ENCODE assay signal across 9 cellular contexts in genomic region chr5:5497132-5497748, GRCh38.
A peak's percentile ranks its signal among the peaks of the same experiment; 100 is the strongest.
DNase-seq lines count a peak whose midpoint lies in the region; ATAC-seq, FAIRE-seq and TF ChIP-seq lines count a peak whose summit lies in the region.
"Had no signal": no experiment of that assay in that cellular context is flagged by ENCODE, and none has a peak within 500 bp of the region (broad histone marks: within the 10 kb centered on the region; RNA-seq: fewer than 3 reads in every experiment).

No MANE protein-coding gene starts in this region.

- H3K4me3 ChIP-seq in LNCaP clone FGC (ENCODE audit: low read depth, low read length), result no peak overlapping the region
- H3K4me3 ChIP-seq in lung, result no peak overlapping the region
- no peak overlapping the region for H3K4me3 ChIP-seq in aorta (ENCODE audit: low read length in 2 of 2)

- no peak overlapping the region for H3K27ac ChIP-seq in lung (ENCODE audit: low read depth in 1 of 2, low read length in 1 of 2)
- H3K27ac ChIP-seq in aorta (ENCODE audit: low read depth in 1 of 2, low read length in 2 of 2), result no peak overlapping the region

- DNase-seq in COR-L47 (lab: John Stamatoyannopoulos, UW) (peak; percentile 52), LNCaP clone FGC (ENCODE audit: low read depth) (no peak), RCC 7860 (ENCODE audit: low spot score) (peak; percentile 26), dedifferentiated amniotic fluid mesenchymal stem cell (ENCODE audit: extremely low spot score) (peak; percentile 45), lung (ENCODE audit: low spot score) (peak; percentile 48), aorta (peak; percentile 63 to 83)

- peak; percentile 93 for TF ChIP-seq CTCF in LNCaP clone FGC (IDR thresholded peaks at IDR 0.05; ENCODE audit: control insufficient read depth, extremely low read depth, insufficient read depth)
- peak; percentile 22 for TF ChIP-seq CTCF in lung (IDR thresholded peaks at IDR 0.05; ENCODE audit: control extremely low read depth, extremely low read depth)

- ATAC-seq in GM19328 (IDR thresholded peaks at IDR 0.05; ENCODE audit: unreplicated experiment), result peak; percentile 43
- ATAC-seq in lung (ENCODE audit: insufficient read depth, low FRiP score), result no peak
- peak; percentile 81 for ATAC-seq in aorta (ENCODE audit: low FRiP score)
- ATAC-seq in HG02840 (IDR thresholded peaks at IDR 0.05; ENCODE audit: low FRiP score, unreplicated experiment), result no peak
- ATAC-seq: T-cell had no signal

- H3K4me1 ChIP-seq in lung (ENCODE audit: control insufficient read depth in 2 of 2, insufficient read depth in 2 of 2, low read length in 2 of 2) (no peaks in the 10 kb centered on the region), aorta (ENCODE audit: control insufficient read depth in 1 of 2, insufficient read depth in 2 of 2, low read length in 2 of 2) (no peaks in the 10 kb centered on the region)

- FAIRE-seq in RCC 7860 (lab: Jason Lieb, UNC), result no peak

- 36 to 39% methylated on average over 12 of the region's 12 CpGs for WGBS in lung, 2 donors
- WGBS in aorta, 2 donors, result 13 to 19% methylated on average over 12 of the region's 12 CpGs

- H3K36me3 ChIP-seq in lung (ENCODE audit: control insufficient read depth in 2 of 2, insufficient read depth in 2 of 2, low read length in 2 of 2), result no peaks in the 10 kb centered on the region
- no peaks in the 10 kb centered on the region for H3K36me3 ChIP-seq in aorta (ENCODE audit: control insufficient read depth in 1 of 2, insufficient read depth in 2 of 2, low read length in 1 of 2)

- intact Hi-C loops in aorta (cut with DNase I), result loop anchor here (10.0 kb wide), 4 partner anchors 158 to 878 kb away; partner anchors contain the start of gene MED10 (in 1 of the 2)

- H3K9me3 ChIP-seq in lung (ENCODE audit: control insufficient read depth in 2 of 2, insufficient read depth in 1 of 2, low read length in 1 of 2) (no peaks in the 10 kb centered on the region), aorta (ENCODE audit: control insufficient read depth, low read length) (no peaks in the 10 kb centered on the region)

- H3K27me3 ChIP-seq in lung (ENCODE audit: control insufficient read depth, insufficient read depth) (no peaks in the 10 kb centered on the region), aorta (ENCODE audit: control insufficient read depth in 1 of 2, insufficient read depth in 2 of 2, low read length in 1 of 2) (no peaks in the 10 kb centered on the region)

Comparison
In these comparisons a context has a peak if more than half of its experiments do, and no peak if none do; other contexts are left out.
1. ATAC-seq: peak in GM19328 (single experiment) and aorta (single experiment); none in lung (single experiment) and HG02840 (single experiment).